ENCODE assay signal across 32 cellular contexts in genomic region chr12:125142601-125143000, GRCh38. TPM values are rescaled to one million over a fixed set of nuclear protein-coding genes. Genes with fewer than 3 reads are reported as not detected.
DNase-seq lines count a peak whose midpoint lies in the region; ATAC-seq and TF ChIP-seq lines count a peak whose summit lies in the region.
"Had no signal": no experiment of that assay in that cellular context is flagged by ENCODE, and none has a peak within 500 bp of the region (broad histone marks: within the 10 kb centered on the region; RNA-seq: fewer than 3 reads in every experiment).

No MANE protein-coding gene starts in this region.

- peaks cover 0 to 2% of the 10 kb centered on the region in 2 donors for H3K4me1 Mint-ChIP-seq in stimulated activated naive B cell treated with anti-CD40 and anti-IgM and Interleukin-4, amounts not matched to agents 10 μg/mL and 1 μg/mL and 100 μg/mL, for 72 hours
- H3K4me1 Mint-ChIP-seq: activated T-helper 17 cell treated with anti-CD3 and anti-CD28 coated beads, Interleukin-2, amount 50 U/mL, for 72 hours; CD4-positive, CD25-positive, alpha-beta regulatory T cell had no signal

- DNase-seq in GM03348 (ENCODE audit: low spot score) = peak; percentile 73
- DNase-seq in RWPE1 (ENCODE audit: low spot score) = no peak
- DNase-seq in fibroblast of mammary gland (ENCODE audit: low read depth) = peak; percentile 17
- DNase-seq in stimulated activated naive B cell treated with anti-CD40 and anti-IgM and Interleukin-4, amounts not matched to agents 10 μg/mL and 1 μg/mL and 100 μg/mL, for 72 hours = no peak
- no peak for DNase-seq in Kasumi-1 (lab: John Stamatoyannopoulos, UW)
- DNase-seq in RKO (ENCODE audit: low spot score) = no peak
- no peak for DNase-seq in mesenteric fat pad (ENCODE audit: low spot score)
- DNase-seq: activated CD4-positive, alpha-beta T cell treated with anti-CD3 and anti-CD28 coated beads for 48 hours; activated naive CD4-positive, alpha-beta T cell treated with anti-CD3 and anti-CD28 coated beads, Interleukin-2, amount 50 U/mL, for 16 hours; brain microvascular endothelial cell; CD4-positive, CD25-positive, alpha-beta regulatory T cell; DMS79 treated with DMSO at 0.1 percent for 48 hours; head of caudate nucleus; lower lobe of right lung; mucosa of descending colon; NCI-H1417; NCI-H2029; NCI-H524 treated with DMSO at 0.1 percent for 48 hours; NK-92 treated with Interleukin-12 subunit alpha and Interleukin-12 subunit beta, amount 100 ng/mL, for 24 hours; occipital lobe; PC-9; psoas muscle; SIG-M5; stimulated activated CD4-positive, alpha-beta T cell treated with anti-CD3 and anti-CD28 coated beads, Interleukin-12 subunit alpha, Interleukin-12 subunit beta, amount 100 ng/mL, for 4 hours; stimulated activated CD4-positive, alpha-beta T cell treated with anti-CD3 and anti-CD28 coated beads, Interleukin-2, amount 100 ng/mL, for 48 hours; tibial artery had no signal

- peaks cover 7 to 15% of the 10 kb centered on the region in 2 donors for H3K36me3 Mint-ChIP-seq in stimulated activated naive B cell treated with anti-CD40 and anti-IgM and Interleukin-4, amounts not matched to agents 10 μg/mL and 1 μg/mL and 100 μg/mL, for 72 hours
- H3K36me3 Mint-ChIP-seq: natural killer cell treated with Interleukin-12 subunit alpha and Interleukin-12 subunit beta and Interleukin-15 and Interleukin-18, amount 100 ng/mL, for 72 hours had no signal

- no peaks in the 10 kb centered on the region for H3K27me3 Mint-ChIP-seq in stimulated activated naive B cell treated with anti-CD40 and anti-IgM and Interleukin-4, amounts not matched to agents 10 μg/mL and 1 μg/mL and 100 μg/mL, for 72 hours
- H3K27me3 Mint-ChIP-seq: CD4-positive, CD25-positive, alpha-beta regulatory T cell; natural killer cell treated with Interleukin-12 subunit alpha and Interleukin-12 subunit beta and Interleukin-15 and Interleukin-18, amount 100 ng/mL, for 72 hours had no signal

- ATAC-seq in stimulated activated naive B cell treated with anti-CD40 and anti-IgM and Interleukin-4, amounts not matched to agents 10 μg/mL and 1 μg/mL and 100 μg/mL, for 72 hours (replicated peaks) = no peak
- ATAC-seq: activated T-helper 17 cell treated with anti-CD3 and anti-CD28 coated beads, Interleukin-2, amount 50 U/mL, for 72 hours; lower lobe of right lung; natural killer cell treated with Interleukin-12 subunit alpha and Interleukin-12 subunit beta and Interleukin-15 and Interleukin-18, amount 100 ng/mL, for 72 hours; sciatic nerve had no signal

- H3K27ac Mint-ChIP-seq in stimulated activated naive B cell treated with anti-CD40 and anti-IgM and Interleukin-4, amounts not matched to agents 10 μg/mL and 1 μg/mL and 100 μg/mL, for 72 hours = peak overlapping the region; percentile 27
- H3K27ac Mint-ChIP-seq: activated T-helper 17 cell treated with anti-CD3 and anti-CD28 coated beads, Interleukin-2, amount 50 U/mL, for 72 hours; CD4-positive, CD25-positive, alpha-beta regulatory T cell; natural killer cell treated with Interleukin-12 subunit alpha and Interleukin-12 subunit beta and Interleukin-15 and Interleukin-18, amount 100 ng/mL, for 72 hours; T-helper 2 cell treated with Interferon-gamma antibody and Interleukin-4, amounts not matched to agents 5 μg/mL and 100 μg/mL, for 36 hours had no signal

- H3K4me3 Mint-ChIP-seq in stimulated activated naive B cell treated with anti-CD40 and anti-IgM and Interleukin-4, amounts not matched to agents 10 μg/mL and 1 μg/mL and 100 μg/mL, for 72 hours = no peak overlapping the region
- H3K4me3 Mint-ChIP-seq: activated T-helper 17 cell treated with anti-CD3 and anti-CD28 coated beads, Interleukin-2, amount 50 U/mL, for 72 hours; CD4-positive, CD25-positive, alpha-beta regulatory T cell; natural killer cell treated with Interleukin-12 subunit alpha and Interleukin-12 subunit beta and Interleukin-15 and Interleukin-18, amount 100 ng/mL, for 72 hours; T-helper 2 cell treated with Interferon-gamma antibody and Interleukin-4, amounts not matched to agents 5 μg/mL and 100 μg/mL, for 36 hours had no signal

- TF ChIP-seq CTCF in RWPE1 (conservative IDR thresholded peaks at IDR 0.05; ENCODE audit: low read depth) = no peak
- TF ChIP-seq CTCF in fibroblast of mammary gland (conservative IDR thresholded peaks at IDR 0.05; ENCODE audit: control insufficient read depth, insufficient read depth, low read depth, low read length) = no peak

- no peak overlapping the region for H3K4me3 ChIP-seq in fibroblast of mammary gland (ENCODE audit: control insufficient read depth, low read depth, low read length)
- H3K4me3 ChIP-seq: lower lobe of right lung, mucosa of descending colon, PC-9, psoas muscle, tibial artery had no signal

- POLR2A ChIA-PET in RWPE1 (lab: Yijun Ruan, JAX; ENCODE audit: low non-redundant PET) = no interaction called here

- CTCF ChIA-PET in RWPE1 (lab: Yijun Ruan, JAX) = no interaction called here

- H3K27ac ChIP-seq in RWPE1 = peak overlapping the region; percentile 83
- H3K27ac ChIP-seq: brain microvascular endothelial cell, HL-60, KMS-11, lower lobe of right lung, PC-9, psoas muscle, tibial artery had no signal

- no peaks in the 10 kb centered on the region for H3K9me3 Mint-ChIP-seq in stimulated activated naive B cell treated with anti-CD40 and anti-IgM and Interleukin-4, amounts not matched to agents 10 μg/mL and 1 μg/mL and 100 μg/mL, for 72 hours
- H3K9me3 Mint-ChIP-seq: activated T-helper 17 cell treated with anti-CD3 and anti-CD28 coated beads, Interleukin-2, amount 50 U/mL, for 72 hours; CD4-positive, CD25-positive, alpha-beta regulatory T cell; natural killer cell treated with Interleukin-12 subunit alpha and Interleukin-12 subunit beta and Interleukin-15 and Interleukin-18, amount 100 ng/mL, for 72 hours; T-helper 2 cell treated with Interferon-gamma antibody and Interleukin-4, amounts not matched to agents 5 μg/mL and 100 μg/mL, for 36 hours had no signal

RNA-seq across cellular contexts. Expression of gene TMEM132B, which starts 43.6 kb away (rescaled TPM):
- 0.32 TPM for total RNA-seq in mesenteric fat pad
- total RNA-seq: activated T-helper 17 cell treated with anti-CD3 and anti-CD28 coated beads, Interleukin-2, amount 50 U/mL, for 72 hours; CD4-positive, CD25-positive, alpha-beta regulatory T cell; natural killer cell treated with Interleukin-12 subunit alpha and Interleukin-12 subunit beta and Interleukin-15 and Interleukin-18, amount 100 ng/mL, for 72 hours; PC-9 had no signal

Comparison
In these comparisons a context has a peak if more than half of its experiments do, and no peak if none do; other contexts are left out.
1. DNase-seq: peak in GM03348 (single experiment) and fibroblast of mammary gland (single experiment); none in RWPE1 (single experiment), stimulated activated naive B cell treated with anti-CD40 and anti-IgM and Interleukin-4, amounts not matched to agents 10 μg/mL and 1 μg/mL and 100 μg/mL, for 72 hours (single experiment), Kasumi-1 (0 of 2), RKO (single experiment) and mesenteric fat pad (single experiment).